Comparison of ENCODE assay signal across 19 cellular contexts in the genomic region with DNA sequence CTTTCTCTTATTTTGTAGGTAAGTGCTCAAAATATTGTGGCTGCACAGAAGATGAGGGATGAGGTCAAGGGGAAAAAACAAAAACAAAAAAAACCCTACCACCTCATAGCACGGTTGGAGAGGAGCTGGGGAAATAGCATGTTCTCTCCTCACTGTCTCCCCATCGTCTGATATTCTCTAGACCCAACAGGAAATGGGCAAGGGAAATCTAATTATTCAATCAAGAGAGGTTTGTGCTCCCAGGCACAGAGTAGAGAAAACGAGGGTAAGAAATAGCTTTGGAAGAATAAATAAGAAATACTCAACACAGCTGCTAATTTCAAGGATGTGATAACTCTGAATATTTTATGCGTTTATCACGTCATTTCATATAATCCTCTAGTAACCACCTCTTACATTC.
DNase-seq lines count a peak whose midpoint lies in the region; ATAC-seq, FAIRE-seq and TF ChIP-seq lines count a peak whose summit lies in the region.
"Had no signal": no experiment of that assay in that cellular context is flagged by ENCODE, and none has a peak within 500 bp of the region (broad histone marks: within the 10 kb centered on the region; RNA-seq: fewer than 3 reads in every experiment).

No MANE protein-coding gene starts in this region.

- H3K27ac ChIP-seq in A673 (ENCODE audit: low read depth, low read length, poor library complexity, severe bottlenecking) (peak overlapping the region; percentile 59), H9 (ENCODE audit: insufficient read length, low read depth, low read length) (no peak overlapping the region), SK-N-MC (peak overlapping the region; percentile 70), neural progenitor cell (no peak overlapping the region)
- H3K27ac ChIP-seq: C4-2B, HL-60 had no signal

- H3K4me1 Mint-ChIP-seq in H9 (peaks cover 12 to 13% of the 10 kb centered on the region in 2 experiments), neural progenitor cell (peaks cover 6% of the 10 kb centered on the region)

- H2AFZ ChIP-seq in H9 (ENCODE audit: low read length) (no peak overlapping the region), neural progenitor cell (replicated peaks) (peak overlapping the region; percentile 2)

- no peak overlapping the region for H2BK15ac ChIP-seq in H9 (ENCODE audit: low read depth, low read length)

- no peaks in the 10 kb centered on the region for H3F3A ChIP-seq in neural progenitor cell (ENCODE audit: low read depth)

- H3K9ac ChIP-seq in H9 (ENCODE audit: extremely low read depth, insufficient read length, low read length): no peak overlapping the region
- H3K9ac ChIP-seq in SK-N-MC (ENCODE audit: insufficient read length): no peak overlapping the region
- H3K9ac ChIP-seq in neural progenitor cell: no peak overlapping the region

- no peak overlapping the region for H3K14ac ChIP-seq in H9 (ENCODE audit: insufficient read depth, low read length)

- H2BK20ac ChIP-seq in H9 (ENCODE audit: low read depth, low read length, poor library complexity, severe bottlenecking): no peak overlapping the region

- H4K91ac ChIP-seq in H9 (ENCODE audit: insufficient read length, low read depth, low read length): no peak overlapping the region

- H3K4ac ChIP-seq in H9 (ENCODE audit: low read depth, low read length): no peak overlapping the region

- no peak for FAIRE-seq in HTR-8/SVneo (lab: Jason Lieb, UNC)
- FAIRE-seq: D721Med, G401.6, GM12891, K562 had no signal

- no CpG with 5 or more reads among the region's 5 CpGs for WGBS in H9 (ENCODE audit: extremely low coverage, insufficient read length, low lambda C conversion rate)

- no peak overlapping the region for H3K23ac ChIP-seq in H9 (ENCODE audit: insufficient read length, low read depth, low read length)

- H3K4me1 ChIP-seq in A673 (ENCODE audit: insufficient read depth, low read length, poor library complexity, severe bottlenecking) (peaks cover 22% of the 10 kb centered on the region), H9 (ENCODE audit: insufficient read depth, low read length) (0 out of 2 replicates have a peak, but pooled peaks cover 2% of the 10 kb centered on the region), neural progenitor cell (no peaks in the 10 kb centered on the region)
- H3K4me1 ChIP-seq: Caco-2 had no signal

- H3K79me2 ChIP-seq in H9 (ENCODE audit: insufficient read depth, low read length) (no peaks in the 10 kb centered on the region), neural progenitor cell (ENCODE audit: low read depth) (no peaks in the 10 kb centered on the region)

- POLR2A ChIA-PET in A673 (lab: Charles Lee; ENCODE audit: low non-redundant PET): no interaction called here

- no peaks in the 10 kb centered on the region for H3K27me3 Mint-ChIP-seq in H9 (ENCODE audit: low read depth)
- H3K27me3 Mint-ChIP-seq in neural progenitor cell (ENCODE audit: insufficient read depth, low read depth): peaks cover 2% of the 10 kb centered on the region
- H3K27me3 Mint-ChIP-seq: CD4-positive, alpha-beta T cell had no signal

- DNase-seq in A673 (ENCODE audit: low spot score): peak; percentile 73
- DNase-seq in H9: no peak
- DNase-seq in SK-N-MC (ENCODE audit: low read depth, low spot score): peak; percentile 66
- no peak for DNase-seq in neural progenitor cell (ENCODE audit: low spot score)
- no peak for DNase-seq in HTR-8/SVneo (ENCODE audit: insufficient read length, low spot score)
- DNase-seq: ACHN; Caco-2; CD4-positive, alpha-beta T cell; HFFc6; IMR-90 had no signal

- ATAC-seq in GM21576 (IDR thresholded peaks at IDR 0.05; ENCODE audit: unreplicated experiment): no peak
- ATAC-seq in GM18520 (IDR thresholded peaks at IDR 0.05; ENCODE audit: unreplicated experiment): no peak
- ATAC-seq: HCT116, K562 had no signal

- H3K9me3 Mint-ChIP-seq in H9 (no peaks in the 10 kb centered on the region), neural progenitor cell (no peaks in the 10 kb centered on the region)
- H3K9me3 Mint-ChIP-seq: CD4-positive, alpha-beta T cell had no signal

- peak overlapping the region; percentile 5 to 16 (median 7); a peak in 3 of 7 replicates for H3K27ac Mint-ChIP-seq in H9
- H3K27ac Mint-ChIP-seq in neural progenitor cell: no peak overlapping the region
- H3K27ac Mint-ChIP-seq: CD4-positive, alpha-beta T cell; HFFc6 had no signal

- H4K5ac ChIP-seq in H9 (ENCODE audit: insufficient read length, low read depth, low read length): no peak overlapping the region

- H2BK120ac ChIP-seq in H9 (ENCODE audit: low read depth, low read length, poor library complexity, severe bottlenecking): no peak overlapping the region

- intact Hi-C loops in A673 (cut with micrococcal nuclease; ENCODE audit: unreplicated experiment): no loop called here

- no peak overlapping the region for H2BK12ac ChIP-seq in H9 (ENCODE audit: insufficient read length, low read depth, low read length)

- H3K4me3 Mint-ChIP-seq in H9 (no peak overlapping the region), neural progenitor cell (no peak overlapping the region)
- H3K4me3 Mint-ChIP-seq: CD4-positive, alpha-beta T cell; HFFc6 had no signal

- no peak overlapping the region for H4K8ac ChIP-seq in H9 (replicated peaks; ENCODE audit: insufficient read length, low read depth, low read length)

- TF ChIP-seq CTCF in A673 (conservative IDR thresholded peaks at IDR 0.05; ENCODE audit: low read depth, low read length) (no peak), H9 (conservative IDR thresholded peaks at IDR 0.05) (no peak), neural progenitor cell (IDR thresholded peaks at IDR 0.05) (no peak)

- H3K36me3 Mint-ChIP-seq in H9 (ENCODE audit: insufficient read depth in 1 of 3, low read depth in 3 of 3) (no peaks in the 10 kb centered on the region), neural progenitor cell (no peaks in the 10 kb centered on the region)

- CTCF ChIA-PET in A673 (lab: Charles Lee): no interaction called here

- no peak overlapping the region for H3K4me2 ChIP-seq in H9 (ENCODE audit: insufficient read depth, insufficient read length, low read length)
- H3K4me2 ChIP-seq in neural progenitor cell: no peak overlapping the region

- no peak overlapping the region for H3K18ac ChIP-seq in H9 (ENCODE audit: insufficient read length, low read depth, low read length)

- no peaks in the 10 kb centered on the region for H3K23me2 ChIP-seq in H9 (ENCODE audit: insufficient read length, low read depth, low read length, poor library complexity, severe bottlenecking)

- H3K79me1 ChIP-seq in H9 (ENCODE audit: insufficient read depth, low read depth, low read length, poor library complexity, severe bottlenecking): no peaks in the 10 kb centered on the region

- H3K56ac ChIP-seq in H9 (ENCODE audit: insufficient read length, low read depth, low read length): no peak overlapping the region

- H3K4me3 ChIP-seq in A673 (ENCODE audit: low read depth, low read length, poor library complexity, severe bottlenecking) (peak overlapping the region; percentile 3), SK-N-MC (peak overlapping the region; percentile 50), neural progenitor cell (no peak overlapping the region)
- H3K4me3 ChIP-seq: K562 had no signal

- H2AK5ac ChIP-seq in H9 (ENCODE audit: insufficient read length, low read length): no peak overlapping the region

- no peak overlapping the region for H2BK5ac ChIP-seq in H9 (ENCODE audit: insufficient read length, low read length)

- no peaks in the 10 kb centered on the region for H3K9me3 ChIP-seq in A673 (ENCODE audit: low read depth, low read length, poor library complexity, severe bottlenecking)
- no peaks in the 10 kb centered on the region for H3K9me3 ChIP-seq in H9 (ENCODE audit: control insufficient read depth, low read depth, low read length)
- no peaks in the 10 kb centered on the region for H3K9me3 ChIP-seq in SK-N-MC (ENCODE audit: low read depth, low read length)
- no peaks in the 10 kb centered on the region for H3K9me3 ChIP-seq in neural progenitor cell (ENCODE audit: low read depth)
- H3K9me3 ChIP-seq: Caco-2 had no signal

- H3K36me3 ChIP-seq in A673 (ENCODE audit: insufficient read depth, low read length, poor library complexity, severe bottlenecking) (no peaks in the 10 kb centered on the region), SK-N-MC (ENCODE audit: insufficient read depth, low read length) (no peaks in the 10 kb centered on the region), neural progenitor cell (no peaks in the 10 kb centered on the region)

- H3K27me3 ChIP-seq in A673 (replicated peaks; ENCODE audit: insufficient read depth, low read depth, low read length, poor library complexity): no peaks in the 10 kb centered on the region
- no peaks in the 10 kb centered on the region for H3K27me3 ChIP-seq in H9 (ENCODE audit: insufficient read depth, low read length)
- no peaks in the 10 kb centered on the region for H3K27me3 ChIP-seq in neural progenitor cell

- H3T11ph ChIP-seq in H9 (ENCODE audit: low read length): no peak overlapping the region

- BruUV-seq in A673 (replicated peaks; lab: Mats Ljungman, UMichigan): no TSS peak

- H4K20me1 ChIP-seq in H9 (ENCODE audit: control insufficient read depth, insufficient read depth, insufficient read length): no peaks in the 10 kb centered on the region
- H4K20me1 ChIP-seq in neural progenitor cell (ENCODE audit: low read depth): no peaks in the 10 kb centered on the region

Comparison
In these comparisons a context has a peak if more than half of its experiments do, and no peak if none do; other contexts are left out.
1. DNase-seq: peak in A673 (single experiment) and SK-N-MC (single experiment); none in H9 (single experiment), neural progenitor cell (single experiment) and HTR-8/SVneo (single experiment).
2. H3K27ac ChIP-seq: peak in A673 (single experiment) and SK-N-MC (single experiment); none in H9 (single experiment) and neural progenitor cell (single experiment).